1 cellular context compared by ENCODE assay signal in the genomic region with DNA sequence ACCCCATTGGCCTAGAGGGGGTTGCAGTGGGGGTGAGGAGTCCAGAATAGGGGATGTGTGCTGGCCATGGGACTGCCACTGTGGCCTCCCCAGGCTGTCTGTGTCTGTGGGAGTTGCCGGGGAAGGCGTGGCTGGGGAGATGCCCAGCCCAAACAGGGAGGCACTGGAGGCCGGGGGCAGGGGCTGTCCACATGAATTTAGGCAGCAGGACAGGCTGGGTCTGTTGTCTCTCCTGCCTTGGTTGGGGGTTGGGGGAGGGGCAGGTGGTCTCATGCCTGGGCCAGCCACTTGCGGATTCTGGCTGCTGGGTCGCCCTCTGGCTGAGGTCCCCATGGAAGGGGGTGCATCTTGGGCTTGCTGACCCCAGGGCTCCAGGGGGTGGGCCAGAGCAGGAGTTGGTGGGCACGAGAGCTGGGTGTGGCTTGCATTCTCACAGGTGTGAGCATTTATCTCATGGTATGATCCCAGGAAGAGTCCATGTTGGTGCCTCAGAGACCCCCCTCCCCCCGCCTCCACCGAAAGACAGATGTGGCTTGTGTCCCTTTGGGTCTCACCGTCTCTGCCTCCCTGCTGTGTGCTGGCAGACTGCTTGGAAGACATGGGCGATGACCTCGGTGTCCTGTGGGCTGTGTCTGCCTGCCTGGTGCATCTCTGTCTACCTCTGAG.
A peak's percentile ranks its signal among the peaks of the same experiment; 100 is the strongest.
TF ChIP-seq lines count a peak whose summit lies in the region.

No MANE protein-coding gene starts in this region.

TF ChIP-seq in K562, 482 proteins besides CTCF, POLR2A, EP300 and RAD21:
- TF ChIP-seq GTF2E2 (tag; IDR thresholded peaks at IDR 0.05), result no peak
- no peak for TF ChIP-seq PHF21A (IDR thresholded peaks at IDR 0.05; ENCODE audit: borderline replicate concordance, low read depth)
- TF ChIP-seq, protein P1, sequence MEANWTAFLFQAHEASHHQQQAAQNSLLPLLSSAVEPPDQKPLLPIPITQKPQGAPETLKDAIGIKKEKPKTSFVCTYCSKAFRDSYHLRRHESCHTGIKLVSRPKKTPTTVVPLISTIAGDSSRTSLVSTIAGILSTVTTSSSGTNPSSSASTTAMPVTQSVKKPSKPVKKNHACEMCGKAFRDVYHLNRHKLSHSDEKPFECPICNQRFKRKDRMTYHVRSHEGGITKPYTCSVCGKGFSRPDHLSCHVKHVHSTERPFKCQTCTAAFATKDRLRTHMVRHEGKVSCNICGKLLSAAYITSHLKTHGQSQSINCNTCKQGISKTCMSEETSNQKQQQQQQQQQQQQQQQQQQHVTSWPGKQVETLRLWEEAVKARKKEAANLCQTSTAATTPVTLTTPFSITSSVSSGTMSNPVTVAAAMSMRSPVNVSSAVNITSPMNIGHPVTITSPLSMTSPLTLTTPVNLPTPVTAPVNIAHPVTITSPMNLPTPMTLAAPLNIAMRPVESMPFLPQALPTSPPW (CRISPR knock-in tag; IDR thresholded peaks at IDR 0.05), result peak; percentile 38; the same call in 1 of the 2 replicates
- TF ChIP-seq ZBTB7A (IDR thresholded peaks at IDR 0.05; ENCODE audit: borderline replicate concordance, control insufficient read depth, low read depth, low read length), result 0 out of 2 replicates have a peak, but pooled peaks have one; percentile 9
- no peak for TF ChIP-seq RBM34 (IDR thresholded peaks at IDR 0.05; ENCODE audit: borderline replicate concordance, insufficient read depth, low read length)
- 0 out of 2 replicates have a peak, but pooled peaks have one; percentile 7 for TF ChIP-seq PHF8 (IDR thresholded peaks at IDR 0.05; ENCODE audit: borderline replicate concordance, low read length)
- TF ChIP-seq ELF1 (tag; IDR thresholded peaks at IDR 0.05), result no peak
